8 cellular contexts compared by ENCODE assay signal in the genomic region with DNA sequence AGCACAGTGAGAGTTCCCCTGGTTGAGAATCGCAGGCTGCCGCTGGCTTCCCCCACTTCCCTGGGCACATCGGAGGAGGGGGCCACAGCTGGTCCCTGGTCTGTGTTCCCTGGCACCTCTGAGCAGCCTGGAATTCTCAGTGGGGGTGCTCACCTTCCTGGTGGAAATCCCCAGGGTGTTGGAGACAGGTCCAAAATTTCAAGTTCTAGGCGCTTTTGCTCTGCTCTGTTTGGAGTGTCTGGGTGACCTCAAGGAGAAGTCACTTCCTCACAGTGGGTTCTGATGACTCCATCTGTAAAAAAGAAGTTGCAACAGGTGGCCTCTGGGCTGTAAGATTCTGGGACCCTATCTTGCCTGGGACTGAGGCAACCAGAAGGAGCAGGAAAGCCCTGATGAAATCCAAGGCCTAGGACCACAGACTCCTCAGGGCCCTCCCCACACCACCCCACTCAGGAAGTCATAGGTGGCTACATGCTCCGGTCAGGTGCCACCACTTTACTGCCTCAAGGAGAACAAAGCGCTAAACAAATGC. TPM values are rescaled to one million over a fixed set of nuclear protein-coding genes. Genes with fewer than 3 reads are reported as not detected.
DNase-seq lines count a peak whose midpoint lies in the region; ATAC-seq and TF ChIP-seq lines count a peak whose summit lies in the region.

A gene with protein sequence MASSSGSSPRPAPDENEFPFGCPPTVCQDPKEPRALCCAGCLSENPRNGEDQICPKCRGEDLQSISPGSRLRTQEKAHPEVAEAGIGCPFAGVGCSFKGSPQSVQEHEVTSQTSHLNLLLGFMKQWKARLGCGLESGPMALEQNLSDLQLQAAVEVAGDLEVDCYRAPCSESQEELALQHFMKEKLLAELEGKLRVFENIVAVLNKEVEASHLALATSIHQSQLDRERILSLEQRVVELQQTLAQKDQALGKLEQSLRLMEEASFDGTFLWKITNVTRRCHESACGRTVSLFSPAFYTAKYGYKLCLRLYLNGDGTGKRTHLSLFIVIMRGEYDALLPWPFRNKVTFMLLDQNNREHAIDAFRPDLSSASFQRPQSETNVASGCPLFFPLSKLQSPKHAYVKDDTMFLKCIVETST (minus strand): TSS at position 400 of the 532 bp plus-strand sequence. CDS start 721 bp downstream, outside the sequence.

- peaks cover 90% of the 10 kb centered on the region for H3K79me2 ChIP-seq in OCI-LY3 (ENCODE audit: low read length)

- DNase-seq in effector memory CD4-positive, alpha-beta T cell: no peak
- DNase-seq in stimulated activated naive CD8-positive, alpha-beta T cell treated with anti-CD3 and anti-CD28 coated beads, Interleukin-15, Interleukin-2, amounts not matched to agents 100 U/mL and 50 U/mL, for 24 hours: peak; percentile 45
- DNase-seq in mucosa of gallbladder (ENCODE audit: low spot score): no peak
- no peak for DNase-seq in erythroblast (lab: John Stamatoyannopoulos, UW)
- DNase-seq in SHP77 (lab: John Stamatoyannopoulos, UW): no peak

- peaks cover 24% of the 10 kb centered on the region for H3K36me3 ChIP-seq in OCI-LY3 (replicated peaks; ENCODE audit: low read depth, low read length)
- peaks cover 4% of the 10 kb centered on the region for H3K36me3 ChIP-seq in effector memory CD4-positive, alpha-beta T cell (ENCODE audit: control insufficient read depth, insufficient read depth, low read length)

- peaks cover 92% of the 10 kb centered on the region for H3K4me1 ChIP-seq in OCI-LY3 (ENCODE audit: low read length)
- peaks cover 93% of the 10 kb centered on the region for H3K4me1 ChIP-seq in effector memory CD4-positive, alpha-beta T cell (ENCODE audit: control insufficient read depth, insufficient read depth, low read length, poor library complexity, severe bottlenecking)

- H2AFZ ChIP-seq in OCI-LY3 (ENCODE audit: low read depth, low read length): no peak within 1 kb of the TSS

- peak within 1 kb of the TSS; percentile 85 for H3K4me3 ChIP-seq in OCI-LY3 (ENCODE audit: low read length)
- H3K4me3 ChIP-seq in effector memory CD4-positive, alpha-beta T cell (ENCODE audit: insufficient read depth, low read depth, low read length, poor library complexity, severe bottlenecking): peak within 1 kb of the TSS; percentile 71

- ATAC-seq in GM18508 (IDR thresholded peaks at IDR 0.05; ENCODE audit: insufficient read depth, unreplicated experiment) (peak; percentile 13), HG02588 (IDR thresholded peaks at IDR 0.05; ENCODE audit: unreplicated experiment) (peak; percentile 12)
- peak; percentile 15 for ATAC-seq in stimulated activated naive CD8-positive, alpha-beta T cell treated with anti-CD3 and anti-CD28 coated beads, Interleukin-15, Interleukin-2, amounts not matched to agents 100 U/mL and 50 U/mL, for 24 hours

- TF ChIP-seq CTCF in OCI-LY3 (IDR thresholded peaks at IDR 0.05; ENCODE audit: low read depth, low read length): no peak

- no peak for TF ChIP-seq POLR2A in erythroblast (IDR thresholded peaks at IDR 0.05; ENCODE audit: low read length)

- H3K9me3 ChIP-seq in OCI-LY3 (ENCODE audit: insufficient read depth, low read length): no peaks in the 10 kb centered on the region
- no peaks in the 10 kb centered on the region for H3K9me3 ChIP-seq in effector memory CD4-positive, alpha-beta T cell (ENCODE audit: control insufficient read depth, low read length)

- H3K27ac ChIP-seq in OCI-LY3 (ENCODE audit: low read length): peak within 1 kb of the TSS; percentile 94
- peak within 1 kb of the TSS; percentile 100 for H3K27ac ChIP-seq in effector memory CD4-positive, alpha-beta T cell (ENCODE audit: insufficient read depth, low read length, poor library complexity, severe bottlenecking)

- H4K20me1 ChIP-seq in OCI-LY3 (ENCODE audit: insufficient read depth, low read length): no peaks in the 10 kb centered on the region

- H3K27me3 ChIP-seq in OCI-LY3 (ENCODE audit: low read depth, low read length): no peaks in the 10 kb centered on the region
- H3K27me3 ChIP-seq in effector memory CD4-positive, alpha-beta T cell (replicated peaks; ENCODE audit: control insufficient read depth, insufficient read depth, low read length, poor library complexity, severe bottlenecking): no peaks in the 10 kb centered on the region

- peak within 1 kb of the TSS; percentile 98 for H3K9ac ChIP-seq in OCI-LY3 (ENCODE audit: low read length)

- H3K4me2 ChIP-seq in OCI-LY3 (ENCODE audit: low read length): peak within 1 kb of the TSS; percentile 95

RNA-seq across cellular contexts. Expression of the gene that starts here (rescaled TPM):
- total RNA-seq in mucosa of gallbladder: 7.9 TPM
